15 cellular contexts compared by ENCODE assay signal in genomic region chr12:80230068-80230467, GRCh38.
DNase-seq lines count a peak whose midpoint lies in the region; ATAC-seq and TF ChIP-seq lines count a peak whose summit lies in the region.
"Had no signal": no experiment of that assay in that cellular context is flagged by ENCODE, and none has a peak within 500 bp of the region (broad histone marks: within the 10 kb centered on the region; RNA-seq: fewer than 3 reads in every experiment).

No MANE protein-coding gene starts in this region.

- H3K9me3 Mint-ChIP-seq in GM23338 = no peaks in the 10 kb centered on the region
- H3K9me3 Mint-ChIP-seq in immature natural killer cell = peaks cover 0 to 1% (median 0%) of the 10 kb centered on the region in 6 donors
- no peaks in the 10 kb centered on the region for H3K9me3 Mint-ChIP-seq in activated naive CD4-positive, alpha-beta T cell treated with anti-CD3 and anti-CD28 coated beads, Interleukin-2, amount 50 U/mL, for 72 hours
- H3K9me3 Mint-ChIP-seq: dendritic cell treated with granulocyte-macrophage colony-stimulating factor and Interleukin-4, amounts not matched to agents 40 ng/mL and 50 ng/mL, for 4 days had no signal

- H3K4me3 ChIP-seq in GM23338 = no peak overlapping the region
- H3K4me3 ChIP-seq: lower lobe of right lung, Peyer's patch had no signal

- H3K27ac Mint-ChIP-seq in GM23338 (no peak overlapping the region), immature natural killer cell (no peak overlapping the region)
- H3K27ac Mint-ChIP-seq in activated naive CD4-positive, alpha-beta T cell treated with anti-CD3 and anti-CD28 coated beads, Interleukin-2, amount 50 U/mL, for 72 hours = no peak overlapping the region
- H3K27ac Mint-ChIP-seq: activated naive CD8-positive, alpha-beta T cell treated with anti-CD3 and anti-CD28 coated beads, Interleukin-2, amount 10 ng/mL, durations not matched to agents 7 days and 5 days; dendritic cell treated with granulocyte-macrophage colony-stimulating factor and Interleukin-4, amounts not matched to agents 40 ng/mL and 50 ng/mL, for 4 days had no signal

- H3K9me2 ChIP-seq in GM23338 (ENCODE audit: insufficient read depth) = no peaks in the 10 kb centered on the region

- no peak overlapping the region for H2AFZ ChIP-seq in GM23338

- H3K36me3 Mint-ChIP-seq in GM23338 (ENCODE audit: low read depth) (no peaks in the 10 kb centered on the region), immature natural killer cell (no peaks in the 10 kb centered on the region)
- no peaks in the 10 kb centered on the region for H3K36me3 Mint-ChIP-seq in activated naive CD4-positive, alpha-beta T cell treated with anti-CD3 and anti-CD28 coated beads, Interleukin-2, amount 50 U/mL, for 72 hours
- H3K36me3 Mint-ChIP-seq: activated naive CD8-positive, alpha-beta T cell treated with anti-CD3 and anti-CD28 coated beads, Interleukin-2, amount 10 ng/mL, durations not matched to agents 7 days and 5 days had no signal

- peak; percentile 92 for ATAC-seq in GM23338
- no peak for ATAC-seq in GM18502 (IDR thresholded peaks at IDR 0.05; ENCODE audit: poor library complexity, unreplicated experiment)
- ATAC-seq in activated naive CD4-positive, alpha-beta T cell treated with anti-CD3 and anti-CD28 coated beads, Interleukin-2, amount 50 U/mL, for 72 hours = no peak
- ATAC-seq: foreskin keratinocyte, lower lobe of right lung had no signal

- H3F3A ChIP-seq in GM23338 (replicated peaks; ENCODE audit: low read depth) = no peaks in the 10 kb centered on the region

- H3K4me3 Mint-ChIP-seq in GM23338 (no peak overlapping the region), immature natural killer cell (no peak overlapping the region)
- H3K4me3 Mint-ChIP-seq: activated naive CD8-positive, alpha-beta T cell treated with anti-CD3 and anti-CD28 coated beads, Interleukin-2, amount 10 ng/mL, durations not matched to agents 7 days and 5 days; dendritic cell treated with granulocyte-macrophage colony-stimulating factor and Interleukin-4, amounts not matched to agents 40 ng/mL and 50 ng/mL, for 4 days had no signal

- no peaks in the 10 kb centered on the region for H3K36me3 ChIP-seq in GM23338 (ENCODE audit: insufficient read depth)
- H3K36me3 ChIP-seq: lower lobe of right lung, Peyer's patch had no signal

- peaks cover 13% of the 10 kb centered on the region for H3K4me1 ChIP-seq in GM23338 (ENCODE audit: insufficient read depth)
- H3K4me1 ChIP-seq: Peyer's patch had no signal

- DNase-seq in GM23338 (ENCODE audit: low spot score) = peak; percentile 78
- DNase-seq in NCI-H2227 (lab: John Stamatoyannopoulos, UW; ENCODE audit: unreplicated experiment) = peak; percentile 69
- peak; percentile 42 for DNase-seq in cerebellum (ENCODE audit: low spot score)
- peak; percentile 80 for DNase-seq in myocyte (ENCODE audit: low read depth)
- no peak for DNase-seq in NCI-H526 treated with DMSO at 0.1 percent for 48 hours (lab: John Stamatoyannopoulos, UW)
- DNase-seq in immature natural killer cell = no peak
- no peak for DNase-seq in activated naive CD4-positive, alpha-beta T cell treated with anti-CD3 and anti-CD28 coated beads, Interleukin-2, amount 50 U/mL, for 72 hours (ENCODE audit: low spot score in 2 of 2)
- DNase-seq: activated naive CD8-positive, alpha-beta T cell treated with anti-CD3 and anti-CD28 coated beads, Interleukin-2, amount 10 ng/mL, durations not matched to agents 7 days and 5 days; foreskin keratinocyte; lower lobe of right lung; NCI-H1694; Peyer's patch; stimulated activated CD4-positive, alpha-beta T cell treated with anti-CD3 and anti-CD28 coated beads, Interleukin-4, amount 100 ng/mL, for 4 hours had no signal

- H3K4me1 Mint-ChIP-seq in GM23338 (peaks cover 24% of the 10 kb centered on the region), immature natural killer cell (no peaks in the 10 kb centered on the region)

- TF ChIP-seq CTCF in GM23338 (conservative IDR thresholded peaks at IDR 0.05; ENCODE audit: low read depth in 2 of 2) = no peak

- no peak overlapping the region for H3K4me2 ChIP-seq in GM23338

- H4K20me1 ChIP-seq in GM23338 (replicated peaks; ENCODE audit: insufficient read depth) = no peaks in the 10 kb centered on the region; the same call in 1 of the 2 replicates

- H3K79me2 ChIP-seq in GM23338 (replicated peaks; ENCODE audit: insufficient read depth) = no peaks in the 10 kb centered on the region

- no peaks in the 10 kb centered on the region for H3K27me3 Mint-ChIP-seq in GM23338 (ENCODE audit: insufficient read depth, low read depth, poor library complexity)
- H3K27me3 Mint-ChIP-seq in immature natural killer cell (ENCODE audit: low read depth in 3 of 3) = peaks cover 0 to 4% (median 2%) of the 10 kb centered on the region in 3 donors
- H3K27me3 Mint-ChIP-seq: dendritic cell treated with granulocyte-macrophage colony-stimulating factor and Interleukin-4, amounts not matched to agents 40 ng/mL and 50 ng/mL, for 4 days had no signal

- H3K27me3 ChIP-seq in GM23338 (ENCODE audit: insufficient read depth) = no peaks in the 10 kb centered on the region
- H3K27me3 ChIP-seq: foreskin keratinocyte, Peyer's patch had no signal

- no peak overlapping the region for H3K27ac ChIP-seq in GM23338 (ENCODE audit: low read depth)
- H3K27ac ChIP-seq: foreskin keratinocyte, lower lobe of right lung, Peyer's patch had no signal

TF ChIP-seq in GM23338, 12 proteins besides CTCF, POLR2A, EP300 and RAD21 (continues in another document):
- TF ChIP-seq STAT1 (IDR thresholded peaks at IDR 0.05; ENCODE audit: unreplicated experiment) (no peak), CREB1 (CRISPR knock-in tag; IDR thresholded peaks at IDR 0.05; ENCODE audit: low read depth) (no peak), EZH2phosphoT487 (IDR thresholded peaks at IDR 0.05; ENCODE audit: unreplicated experiment) (no peak), POLR2AphosphoS5 (IDR thresholded peaks at IDR 0.05; ENCODE audit: low read depth) (no peak), JUNB (IDR thresholded peaks at IDR 0.05; ENCODE audit: unreplicated experiment) (no peak), REST (IDR thresholded peaks at IDR 0.05; ENCODE audit: unreplicated experiment) (no peak), EZH2 (IDR thresholded peaks at IDR 0.05; ENCODE audit: low read depth, unreplicated experiment) (no peak), ETS1 (IDR thresholded peaks at IDR 0.05) (no peak), ZNF114 (CRISPR knock-in tag; IDR thresholded peaks at IDR 0.05) (no peak), ZNF331 (CRISPR knock-in tag; IDR thresholded peaks at IDR 0.05; ENCODE audit: low read depth) (no peak), NANOG (IDR thresholded peaks at IDR 0.05; ENCODE audit: borderline replicate concordance) (no peak)

Comparison
In these comparisons a context has a peak if more than half of its experiments do, and no peak if none do; other contexts are left out.
1. DNase-seq: peak in GM23338 (single experiment), NCI-H2227 (single experiment), cerebellum (single experiment) and myocyte (single experiment); none in NCI-H526 treated with DMSO at 0.1 percent for 48 hours (single experiment), immature natural killer cell (0 of 3) and activated naive CD4-positive, alpha-beta T cell treated with anti-CD3 and anti-CD28 coated beads, Interleukin-2, amount 50 U/mL, for 72 hours (0 of 2).